In genomic region chr9:27572918-27573698, GRCh38 we compare ENCODE assay signal across 8 cellular contexts. TPM values are rescaled to one million over a fixed set of nuclear protein-coding genes. Genes with fewer than 3 reads are reported as not detected.
DNase-seq lines count a peak whose midpoint lies in the region; TF ChIP-seq lines count a peak whose summit lies in the region.

Gene C9orf72, minus strand, starts transcription at chr9:27573481. Its CDS starts 6,361 bp downstream, at chr9:27567120.

- peaks cover 14% of the 10 kb centered on the region for H3K4me1 ChIP-seq in skeletal muscle satellite cell (ENCODE audit: control insufficient read depth, insufficient read depth, low read length)

- no peaks in the 10 kb centered on the region for H3K9me3 ChIP-seq in skeletal muscle satellite cell (replicated peaks; ENCODE audit: low read length)

- no peaks in the 10 kb centered on the region for H3K36me3 ChIP-seq in skeletal muscle satellite cell (ENCODE audit: insufficient read depth, low read length)

- H3K4me3 ChIP-seq in skeletal muscle satellite cell (ENCODE audit: low read length), result peak within 1 kb of the TSS; percentile 83

- no peak for TF ChIP-seq CTCF in GM20000 (IDR thresholded peaks at IDR 0.05; ENCODE audit: extremely low read depth, missing control alignments)

- peaks cover 5% of the 10 kb centered on the region for H3K27me3 ChIP-seq in skeletal muscle satellite cell (ENCODE audit: control insufficient read depth, insufficient read depth, low read length)

- H3K27ac ChIP-seq in adipose tissue (ENCODE audit: low read depth, low read length), result peak within 1 kb of the TSS; percentile 95

- H3K4me2 ChIP-seq in skeletal muscle satellite cell (ENCODE audit: low read length), result peak within 1 kb of the TSS; percentile 91

- DNase-seq in DMS79 (lab: John Stamatoyannopoulos, UW), result peak; percentile 34
- DNase-seq in GM20000 (ENCODE audit: low spot score), result peak; percentile 89
- peak; percentile 67 for DNase-seq in HPDE6-E6E7 (ENCODE audit: extremely low spot score)
- DNase-seq in SW480 (ENCODE audit: low spot score), result peak; percentile 55
- peak; percentile 62 for DNase-seq in hepatic stellate cell (ENCODE audit: low spot score)
- no peak for DNase-seq in G401 (ENCODE audit: low spot score)

- WGBS in adipose tissue, 3 donors, result 0 to 2% (median 1%) methylated on average over 66 to 73 of the region's 73 CpGs

- H3K9ac ChIP-seq in skeletal muscle satellite cell (ENCODE audit: low read depth, low read length), result peak within 1 kb of the TSS; percentile 85

- in situ Hi-C loops in G401 (cut with HindIII; ENCODE audit: low sequenced_read_pairs), result no loop called here

RNA-seq across cellular contexts. Expression of gene C9orf72, which starts in this region (rescaled TPM):
- 10 to 100 TPM in 2 of 3 donors, 1 to 10 TPM in 1; 4.3 to 11.7 (median 10.3) TPM for polyA plus RNA-seq in adipose tissue
- total RNA-seq in skeletal muscle satellite cell (2012; rRNA removed), result 6.6 and 7.4 TPM in 2 replicates
- total RNA-seq in G401 (2014; rRNA removed; shearing (Covaris generic)), result 3.6 and 6.0 TPM in 2 replicates
